In genomic region chr16:27330542-27330941, GRCh38 we compare ENCODE assay signal across 9 cellular contexts. TPM values are rescaled to one million over a fixed set of nuclear protein-coding genes. Genes with fewer than 3 reads are reported as not detected.
DNase-seq lines count a peak whose midpoint lies in the region; ATAC-seq, FAIRE-seq and TF ChIP-seq lines count a peak whose summit lies in the region.
"Had no signal": no experiment of that assay in that cellular context is flagged by ENCODE, and none has a peak within 500 bp of the region (broad histone marks: within the 10 kb centered on the region; RNA-seq: fewer than 3 reads in every experiment).

No MANE protein-coding gene starts in this region.

- 85 to 89% methylated on average over 5 of the region's 5 CpGs for WGBS in pancreas, 2 donors

- no peaks in the 10 kb centered on the region for H3K27me3 Mint-ChIP-seq in WTC11 (ENCODE audit: low read depth)
- H3K27me3 Mint-ChIP-seq in mesothelial cell of epicardium (ENCODE audit: low read depth) = no peaks in the 10 kb centered on the region

- H3K27me3 ChIP-seq in pancreas (no peaks in the 10 kb centered on the region), Karpas-422 (ENCODE audit: low read length) (no peaks in the 10 kb centered on the region)

- H3K9me2 ChIP-seq in Karpas-422 (replicated peaks; ENCODE audit: insufficient read depth, low read length) = no peaks in the 10 kb centered on the region

- H3K4me1 ChIP-seq in pancreas (peaks cover 0 to 35% (median 0%) of the 10 kb centered on the region in 3 donors), Karpas-422 (ENCODE audit: low read length) (no peaks in the 10 kb centered on the region)

- CTCF ChIA-PET in WTC11 (lab: Charles Lee) = interaction anchor here (1.0 to 1.9 kb wide), 3 partner anchors 25 to 151 kb away, joined by 3 to 8 read pairs (median 4); no protein-coding TSS in a partner anchor

- peak; percentile 32 for FAIRE-seq in pancreas (lab: Jason Lieb, UNC)

- no peak overlapping the region for H3K9ac ChIP-seq in Karpas-422 (ENCODE audit: low read length)

- peak overlapping the region in 1 of 4 donors; percentile 94 for H3K27ac ChIP-seq in pancreas
- no peak overlapping the region for H3K27ac ChIP-seq in Karpas-422 (ENCODE audit: low read length)

- H3K9me3 Mint-ChIP-seq in WTC11 (peaks cover 7% of the 10 kb centered on the region), mesothelial cell of epicardium (peaks cover 6% of the 10 kb centered on the region)

- H3K79me2 ChIP-seq in Karpas-422 (ENCODE audit: low read length) = no peaks in the 10 kb centered on the region

- no peak for ATAC-seq in WTC11
- ATAC-seq in pancreas = peak in 2 of 4 donors; percentile 5 to 22
- ATAC-seq in HG03039 (IDR thresholded peaks at IDR 0.05; ENCODE audit: unreplicated experiment) = no peak

- H3K4me3 ChIP-seq in fibroblast of pulmonary artery (replicated peaks; ENCODE audit: low read depth, low read length) (no peak overlapping the region), pancreas (no peak overlapping the region), Karpas-422 (ENCODE audit: low read length) (no peak overlapping the region)

- TF ChIP-seq CTCF in WTC11 (IDR thresholded peaks at IDR 0.05) = no peak
- TF ChIP-seq CTCF in fibroblast of pulmonary artery (IDR thresholded peaks at IDR 0.05; ENCODE audit: low read length, missing control alignments) = no peak
- TF ChIP-seq CTCF in pancreas (IDR thresholded peaks at IDR 0.05) = no peak
- TF ChIP-seq CTCF in mesothelial cell of epicardium (IDR thresholded peaks at IDR 0.05; ENCODE audit: unreplicated experiment) = no peak

- H3K4me3 Mint-ChIP-seq in WTC11 (no peak overlapping the region), mesothelial cell of epicardium (no peak overlapping the region)

- no peaks in the 10 kb centered on the region for H3K9me3 ChIP-seq in pancreas
- H3K9me3 ChIP-seq in Karpas-422 (ENCODE audit: low read length) = no peaks in the 10 kb centered on the region

- intact Hi-C loops in pancreas (cut with DNase I) = no loop called here

- no peak overlapping the region for H3K4me2 ChIP-seq in Karpas-422 (ENCODE audit: low read depth, low read length, poor library complexity, severe bottlenecking)

- H2AFZ ChIP-seq in Karpas-422 (ENCODE audit: low read length) = no peak overlapping the region

- H3K36me3 ChIP-seq in pancreas = peaks cover 0 to 3% (median 0%) of the 10 kb centered on the region in 3 donors
- no peaks in the 10 kb centered on the region for H3K36me3 ChIP-seq in Karpas-422 (ENCODE audit: insufficient read depth, low read length)

- peaks cover 20% of the 10 kb centered on the region for H3K36me3 Mint-ChIP-seq in WTC11
- no peaks in the 10 kb centered on the region for H3K36me3 Mint-ChIP-seq in mesothelial cell of epicardium

- DNase-seq in Ammon's horn (ENCODE audit: low spot score) = peak; percentile 18
- DNase-seq in WTC11 (ENCODE audit: low spot score) = no peak
- DNase-seq in fibroblast of pulmonary artery (ENCODE audit: low read depth) = peak; percentile 96
- DNase-seq in pancreas = peak in 1 of 6 donors; percentile 19
- DNase-seq in mesothelial cell of epicardium (ENCODE audit: low spot score in 2 of 2, unreplicated experiment in 2 of 2) = no peak
- no peak for DNase-seq in Karpas-422
- no peak for DNase-seq in NOMO-1 (lab: John Stamatoyannopoulos, UW; ENCODE audit: unreplicated experiment in 2 of 2)
- DNase-seq: NCI-H69 had no signal

- H4K20me1 ChIP-seq in Karpas-422 (ENCODE audit: insufficient read depth, low read depth, low read length) = no peaks in the 10 kb centered on the region

- H3K27ac Mint-ChIP-seq in WTC11 (peak overlapping the region; percentile 52), mesothelial cell of epicardium (no peak overlapping the region)

- peaks cover 53% of the 10 kb centered on the region for H3K4me1 Mint-ChIP-seq in WTC11
- peaks cover 19% of the 10 kb centered on the region for H3K4me1 Mint-ChIP-seq in mesothelial cell of epicardium

- POLR2A ChIA-PET in WTC11 (lab: Charles Lee) = interaction anchor here (0.7 kb wide), 1 partner anchor 1207 kb away, joined by 3 read pairs; no protein-coding TSS in a partner anchor

TF ChIP-seq in WTC11, 78 proteins besides CTCF, POLR2A, EP300 and RAD21 (continues in another document):
- TF ChIP-seq KAT7 (CRISPR knock-in tag; IDR thresholded peaks at IDR 0.05; ENCODE audit: borderline replicate concordance) = no peak
- TF ChIP-seq ZNF512 (CRISPR knock-in tag; IDR thresholded peaks at IDR 0.05; ENCODE audit: borderline replicate concordance) = no peak
- TF ChIP-seq MAX (CRISPR knock-in tag; IDR thresholded peaks at IDR 0.05) = no peak
- TF ChIP-seq USF2 (CRISPR knock-in tag; IDR thresholded peaks at IDR 0.05) = no peak
- no peak for TF ChIP-seq RELA (CRISPR knock-in tag; IDR thresholded peaks at IDR 0.05; ENCODE audit: borderline replicate concordance)
- TF ChIP-seq ERG (CRISPR knock-in tag; IDR thresholded peaks at IDR 0.05) = no peak
- no peak for TF ChIP-seq GRHL2 (CRISPR knock-in tag; IDR thresholded peaks at IDR 0.05; ENCODE audit: insufficient replicate concordance, severe bottlenecking)
- TF ChIP-seq NFYB (CRISPR knock-in tag; conservative IDR thresholded peaks at IDR 0.05; ENCODE audit: low read depth) = no peak
- no peak for TF ChIP-seq ZNF232 (CRISPR knock-in tag; IDR thresholded peaks at IDR 0.05)
- no peak for TF ChIP-seq NR3C1 (CRISPR knock-in tag; conservative IDR thresholded peaks at IDR 0.05; ENCODE audit: low read depth)
- no peak for TF ChIP-seq HMGA2 (CRISPR knock-in tag; IDR thresholded peaks at IDR 0.05)
- TF ChIP-seq AR (CRISPR knock-in tag; IDR thresholded peaks at IDR 0.05) = no peak

RNA-seq across cellular contexts. Expression of gene IL4R, which starts 16.8 kb away (rescaled TPM):
- total RNA-seq in WTC11 (2021) = 22.2 to 28.7 TPM (median 22.4 TPM) in 3 replicates
- 10 to 100 TPM; 16.0 to 58.7 (median 19.7) TPM for total RNA-seq in pancreas
- 10 to 100 TPM; 38.1 to 49.7 TPM for polyA plus RNA-seq in pancreas
- 6.4 to 8.2 TPM (median 6.8 TPM) in 3 replicates for total RNA-seq in mesothelial cell of epicardium
- 0.94 and 12.0 TPM in 2 replicates for total RNA-seq in Karpas-422 (2014; rRNA removed; shearing (Covaris generic); ENCODE audit: low replicate concordance)

Comparison
In these comparisons a context has a peak if more than half of its experiments do, and no peak if none do; other contexts are left out.
1. DNase-seq: peak in Ammon's horn (single experiment) and fibroblast of pulmonary artery (single experiment); none in WTC11 (single experiment), mesothelial cell of epicardium (0 of 2), Karpas-422 (single experiment) and NOMO-1 (0 of 2).